ENCODE assay signal across 20 cellular contexts in the genomic region with DNA sequence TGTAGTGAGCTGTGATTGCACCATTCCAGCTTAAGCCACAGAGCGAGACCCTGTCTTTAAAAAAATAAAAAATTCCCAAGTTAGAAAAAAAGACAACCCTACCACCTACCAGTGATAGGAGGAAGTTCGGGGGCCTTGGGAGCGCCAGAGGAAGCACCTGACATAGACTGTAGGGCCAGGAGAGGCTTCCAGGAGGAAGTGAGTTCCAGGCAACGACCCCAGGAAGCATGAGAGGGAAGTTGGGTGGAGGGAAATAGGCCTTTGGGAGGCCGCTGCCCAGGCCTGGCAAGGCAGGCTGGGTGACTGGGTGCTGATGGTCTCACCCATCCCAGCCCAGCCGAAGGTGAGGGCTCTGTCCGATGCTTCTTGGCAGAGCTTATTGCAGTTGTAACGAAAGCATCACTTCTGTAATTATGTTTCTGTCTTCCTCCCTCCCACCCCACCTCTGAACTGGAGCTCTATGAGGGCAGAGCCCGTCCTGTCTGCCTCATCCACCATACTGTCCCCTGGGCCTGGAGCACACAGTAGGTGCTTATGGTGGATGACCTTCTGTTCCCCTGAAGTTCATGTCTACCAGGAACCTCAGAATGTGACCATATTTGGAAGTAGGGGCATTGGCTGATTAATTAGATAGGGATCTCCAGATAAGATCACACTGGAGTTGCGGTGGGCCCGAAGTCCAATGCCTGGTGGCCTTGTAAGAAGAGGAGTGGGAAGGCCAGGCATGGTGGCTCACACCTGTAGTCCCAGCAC.
"Had no signal": no experiment of that assay in that cellular context is flagged by ENCODE, and none has a peak within 500 bp of the region (broad histone marks: within the 10 kb centered on the region; RNA-seq: fewer than 3 reads in every experiment).

No MANE protein-coding gene starts in this region.

- H3K4me1 ChIP-seq: foreskin keratinocyte, lower lobe of right lung, pancreas had no signal

- ATAC-seq: activated CD4-positive, alpha-beta T cell treated with anti-CD3 and anti-CD28 coated beads for 36 hours; activated T-cell treated with anti-CD3 and anti-CD28 coated beads, Interleukin-2, amount 50 U/mL, for 72 hours; lower lobe of right lung; pancreas; stimulated activated effector memory CD8-positive, alpha-beta T cell treated with anti-CD3 and anti-CD28 coated beads, Interleukin-12 subunit alpha, Interleukin-12 subunit beta, amount 100 ng/mL, for 72 hours; T-cell had no signal

- H3K27me3 ChIP-seq: brain microvascular endothelial cell, heart left ventricle, pancreas had no signal

- H3K9me3 ChIP-seq: heart left ventricle, lower lobe of right lung, pancreas, thoracic aorta had no signal

- H3K36me3 ChIP-seq: brain microvascular endothelial cell, heart left ventricle, lower lobe of right lung, pancreas, thoracic aorta, WERI-Rb-1 had no signal

- DNase-seq: activated CD4-positive, alpha-beta memory T cell treated with anti-CD3 and anti-CD28 coated beads, Interleukin-2, amount 10 ng/mL, durations not matched to agents 7 days and 5 days; activated CD4-positive, alpha-beta T cell treated with anti-CD3 and anti-CD28 coated beads for 36 hours; activated gamma-delta T cell; activated naive CD8-positive, alpha-beta T cell treated with anti-CD3 and anti-CD28 coated beads for 36 hours; activated T-cell treated with anti-CD3 and anti-CD28 coated beads, Interleukin-2, amount 50 U/mL, for 72 hours; brain microvascular endothelial cell; cortex of kidney; effector CD8-positive, alpha-beta T cell; heart left ventricle; immature natural killer cell; lower lobe of right lung; midbrain; pancreas; stimulated activated CD4-positive, alpha-beta T cell treated with anti-CD3 and anti-CD28 coated beads, Interleukin-12 subunit alpha, Interleukin-12 subunit beta, amount 100 ng/mL, for 4 hours; T-cell; T1000; WERI-Rb-1 had no signal

- H3K4me3 ChIP-seq: heart left ventricle, lower lobe of right lung, pancreas, thoracic aorta had no signal

- H3K27ac ChIP-seq: brain microvascular endothelial cell, foreskin keratinocyte, heart left ventricle, lower lobe of right lung, pancreas, thoracic aorta, WERI-Rb-1 had no signal
